Comparison of ENCODE assay signal across 1 cellular context in the genomic region with DNA sequence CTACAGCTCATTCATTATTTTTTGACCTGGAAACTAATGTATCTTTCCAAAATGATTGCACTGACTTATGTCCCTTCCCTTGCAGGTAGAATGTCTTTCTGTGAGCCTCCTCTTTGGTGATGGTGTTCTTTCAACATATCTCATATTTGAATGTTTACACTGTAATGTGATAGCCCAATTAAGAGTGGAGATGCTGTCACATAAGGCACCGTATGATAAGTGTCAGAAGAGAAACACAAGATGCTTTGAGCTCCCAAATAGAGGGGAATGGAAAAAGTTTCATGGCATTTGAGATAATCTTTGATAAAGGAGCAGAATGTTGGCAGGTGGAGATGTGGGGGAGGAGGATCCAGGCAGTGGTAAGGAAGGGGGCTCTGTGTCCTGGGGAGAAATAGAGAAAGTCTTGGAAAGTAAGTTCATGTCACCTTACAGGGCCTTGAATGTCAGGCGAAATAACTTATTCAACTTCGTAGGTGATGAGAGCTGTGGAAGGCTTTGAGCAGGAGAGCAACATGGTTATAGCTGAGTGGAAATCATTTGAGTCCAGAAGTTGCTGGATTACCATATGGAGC.
TF ChIP-seq lines count a peak whose summit lies in the region.

No MANE protein-coding gene starts in this region.

TF ChIP-seq in HepG2, 621 proteins besides CTCF, POLR2A, EP300 and RAD21:
- TF ChIP-seq ZSCAN31 (CRISPR knock-in tag; IDR thresholded peaks at IDR 0.05; ENCODE audit: low read depth) (no peak), SIX1 (CRISPR knock-in tag; IDR thresholded peaks at IDR 0.05; ENCODE audit: borderline replicate concordance) (peak; percentile 82; the same call in 1 of the 2 replicates)
